8 cellular contexts compared by ENCODE assay signal in the genomic region with DNA sequence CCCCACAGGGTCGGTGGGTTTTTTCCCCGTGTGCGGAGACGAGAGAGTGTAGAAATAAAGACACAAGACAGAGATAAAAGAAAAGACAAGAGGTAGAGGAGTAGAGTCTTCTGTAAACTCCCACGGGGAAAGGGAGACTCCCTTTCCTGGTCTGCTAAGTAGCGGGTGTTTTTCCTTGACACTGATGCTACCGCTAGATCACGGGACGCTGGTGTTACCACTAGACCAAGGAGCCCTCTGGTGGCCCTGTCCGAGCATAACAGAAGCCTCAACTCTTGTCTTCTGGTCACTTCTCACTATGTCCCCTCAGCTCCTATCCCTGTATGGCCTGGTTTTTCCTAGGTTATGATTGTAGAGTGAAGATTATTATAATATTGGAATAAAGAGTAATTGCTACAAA. TPM values are rescaled to one million over a fixed set of nuclear protein-coding genes. Genes with fewer than 3 reads are reported as not detected.
DNase-seq lines count a peak whose midpoint lies in the region; ATAC-seq and TF ChIP-seq lines count a peak whose summit lies in the region.
"Not testable (repeated sequence)": the region's sequence is repeated elsewhere in the genome, so short reads cannot be mapped to it uniquely, and the experiment has no call there.

No MANE protein-coding gene starts in this region.

- H3K27ac ChIP-seq in left lung: not testable (repeated sequence)

- ATAC-seq in left lung: not testable (repeated sequence)

- not testable (repeated sequence) for H3K4me3 ChIP-seq in AG09309 (ENCODE audit: control insufficient read depth, low read depth, low read length); GM12875 (ENCODE audit: low read depth, low read length); fibroblast of the aortic adventitia (ENCODE audit: low read depth, low read length); left lung; retinal pigment epithelial cell (ENCODE audit: low read length)

- not testable (repeated sequence) for DNase-seq in AG09309 (ENCODE audit: low read depth); left lung; retinal pigment epithelial cell (ENCODE audit: low read depth)
- peak; percentile 50 for DNase-seq in NAMALWA (ENCODE audit: low spot score)
- DNase-seq in RKO (ENCODE audit: low spot score): peak; percentile 56
- peak; percentile 59 for DNase-seq in amniotic epithelial cell (ENCODE audit: low read depth)
- DNase-seq in fibroblast of the aortic adventitia (ENCODE audit: low read depth): peak; percentile 42

- intact Hi-C loops in left lung (cut with DNase I): not testable (repeated sequence)

- peak; percentile 40 for TF ChIP-seq CTCF in AG09309 (IDR thresholded peaks at IDR 0.05; ENCODE audit: control insufficient read depth, insufficient read depth, low read depth, low read length, missing control alignments)
- TF ChIP-seq CTCF in GM12875 (IDR thresholded peaks at IDR 0.05; ENCODE audit: borderline replicate concordance, insufficient read depth, low read depth, low read length): peak; percentile 45; the same call in 1 of the 2 replicates
- peak; percentile 45 for TF ChIP-seq CTCF in fibroblast of the aortic adventitia (IDR thresholded peaks at IDR 0.05; ENCODE audit: insufficient read depth, low read length)
- TF ChIP-seq CTCF in left lung (IDR thresholded peaks at IDR 0.05): peak; percentile 28 to 45
- TF ChIP-seq CTCF in retinal pigment epithelial cell (conservative IDR thresholded peaks at IDR 0.05; ENCODE audit: low read depth, low read length): peak; percentile 45

- H3K27me3 ChIP-seq in left lung: not testable (repeated sequence)

- not testable (repeated sequence) for H3K9me3 ChIP-seq in left lung

- H3K4me1 ChIP-seq in left lung: peaks cover 8 to 38% of the 10 kb centered on the region in 2 donors

- H3K36me3 ChIP-seq in left lung: not testable (repeated sequence)

RNA-seq across cellular contexts. Expression of gene GALNT11, which starts 4.6 kb away (rescaled TPM):
- total RNA-seq in fibroblast of the aortic adventitia (ENCODE audit: low replicate concordance) (40.0 and 45.3 TPM in 2 replicates), left lung (10 to 100 TPM; 36.5 to 42.2 TPM)
